ENCODE assay signal across 24 cellular contexts in genomic region chrX:112197845-112198244, GRCh38.
"Had no signal": no experiment of that assay in that cellular context is flagged by ENCODE, and none has a peak within 500 bp of the region (broad histone marks: within the 10 kb centered on the region; RNA-seq: fewer than 3 reads in every experiment).

No MANE protein-coding gene starts in this region.

- H3K36me3 ChIP-seq: ascending aorta had no signal

- H3K27me3 ChIP-seq: ascending aorta had no signal

- FAIRE-seq: TTC549 had no signal

- H3K9me3 ChIP-seq: ascending aorta had no signal

- H3K4me1 Mint-ChIP-seq: activated CD8-positive, alpha-beta memory T cell treated with anti-CD3 and anti-CD28 coated beads, Interleukin-2, amount 10 ng/mL, durations not matched to agents 7 days and 5 days; activated naive CD4-positive, alpha-beta T cell treated with anti-CD3 and anti-CD28 coated beads, Interleukin-2, amount 50 U/mL, for 24 hours; brain; central memory CD8-positive, alpha-beta T cell had no signal

- H3K27me3 Mint-ChIP-seq: activated CD8-positive, alpha-beta memory T cell treated with anti-CD3 and anti-CD28 coated beads, Interleukin-2, amount 10 ng/mL, durations not matched to agents 7 days and 5 days; brain; central memory CD8-positive, alpha-beta T cell had no signal

- H3K9me3 Mint-ChIP-seq: activated naive CD4-positive, alpha-beta T cell treated with anti-CD3 and anti-CD28 coated beads, Interleukin-2, amount 50 U/mL, for 24 hours; activated T-helper 1 cell treated with anti-CD3 and anti-CD28 coated beads, Interleukin-12 subunit alpha, Interleukin-12 subunit beta, Interleukin-2, Interleukin-4 antibody, amounts not matched to agents 30 ng/mL and 10 ng/mL and 1 ng/mL, durations not matched to agents 14 hours and 24 hours and 36 hours; brain; T-helper 1 cell treated with Interleukin-12 subunit alpha and Interleukin-12 subunit beta and Interleukin-4 antibody, amounts not matched to agents 30 μg/mL and 1 μg/mL, for 36 hours had no signal

- H3K27ac Mint-ChIP-seq: activated CD8-positive, alpha-beta memory T cell treated with anti-CD3 and anti-CD28 coated beads, Interleukin-2, amount 10 ng/mL, durations not matched to agents 7 days and 5 days; activated CD8-positive, alpha-beta T cell treated with anti-CD3 and anti-CD28 coated beads, Interleukin-2, amount 10 ng/mL, durations not matched to agents 7 days and 5 days; activated naive CD4-positive, alpha-beta T cell treated with anti-CD3 and anti-CD28 coated beads, Interleukin-2, amount 50 U/mL, for 24 hours; activated T-cell treated with anti-CD3 and anti-CD28 coated beads, Interleukin-2, amount 50 U/mL, for 24 hours; activated T-helper 1 cell treated with anti-CD3 and anti-CD28 coated beads, Interleukin-12 subunit alpha, Interleukin-12 subunit beta, Interleukin-2, Interleukin-4 antibody, amounts not matched to agents 30 ng/mL and 10 ng/mL and 1 ng/mL, durations not matched to agents 14 hours and 24 hours and 36 hours; brain; T-helper 1 cell treated with Interleukin-12 subunit alpha and Interleukin-12 subunit beta and Interleukin-4 antibody, amounts not matched to agents 30 μg/mL and 1 μg/mL, for 36 hours had no signal

- H3K4me3 ChIP-seq: ascending aorta, PC-9 had no signal

- H3K4me3 Mint-ChIP-seq: activated CD8-positive, alpha-beta memory T cell treated with anti-CD3 and anti-CD28 coated beads, Interleukin-2, amount 10 ng/mL, durations not matched to agents 7 days and 5 days; activated CD8-positive, alpha-beta T cell treated with anti-CD3 and anti-CD28 coated beads, Interleukin-2, amount 10 ng/mL, durations not matched to agents 7 days and 5 days; activated naive CD4-positive, alpha-beta T cell treated with anti-CD3 and anti-CD28 coated beads, Interleukin-2, amount 50 U/mL, for 24 hours; activated T-cell treated with anti-CD3 and anti-CD28 coated beads, Interleukin-2, amount 50 U/mL, for 24 hours; activated T-helper 1 cell treated with anti-CD3 and anti-CD28 coated beads, Interleukin-12 subunit alpha, Interleukin-12 subunit beta, Interleukin-2, Interleukin-4 antibody, amounts not matched to agents 30 ng/mL and 10 ng/mL and 1 ng/mL, durations not matched to agents 14 hours and 24 hours and 36 hours; brain; central memory CD8-positive, alpha-beta T cell; T-helper 1 cell treated with Interleukin-12 subunit alpha and Interleukin-12 subunit beta and Interleukin-4 antibody, amounts not matched to agents 30 μg/mL and 1 μg/mL, for 36 hours had no signal

- H3K36me3 Mint-ChIP-seq: activated CD8-positive, alpha-beta memory T cell treated with anti-CD3 and anti-CD28 coated beads, Interleukin-2, amount 10 ng/mL, durations not matched to agents 7 days and 5 days; activated naive CD4-positive, alpha-beta T cell treated with anti-CD3 and anti-CD28 coated beads, Interleukin-2, amount 50 U/mL, for 24 hours; brain had no signal

- ATAC-seq: activated CD4-positive, CD25-positive, alpha-beta regulatory T cell treated with anti-CD3 and anti-CD28 coated beads, Interleukin-2, amount 50 U/mL, for 24 hours; activated CD8-positive, alpha-beta memory T cell treated with anti-CD3 and anti-CD28 coated beads, Interleukin-2, amount 10 ng/mL, durations not matched to agents 7 days and 5 days; activated CD8-positive, alpha-beta T cell treated with anti-CD3 and anti-CD28 coated beads, Interleukin-2, amount 10 ng/mL, durations not matched to agents 7 days and 5 days had no signal

- DNase-seq: activated CD4-positive, alpha-beta T cell treated with anti-CD3 and anti-CD28 coated beads for 4 hours; activated CD8-positive, alpha-beta memory T cell treated with anti-CD3 and anti-CD28 coated beads, Interleukin-2, amount 10 ng/mL, durations not matched to agents 7 days and 5 days; activated CD8-positive, alpha-beta T cell treated with anti-CD3 and anti-CD28 coated beads, Interleukin-2, amount 10 ng/mL, durations not matched to agents 7 days and 5 days; activated effector memory CD4-positive, alpha-beta T cell treated with Interleukin-2 at 50 U/mL for 16 hours; activated naive CD4-positive, alpha-beta T cell; activated T-cell treated with anti-CD3 and anti-CD28 coated beads, Interleukin-2, amount 50 U/mL, for 24 hours; Kasumi-1; NCI-H1092; NCI-H1417; NCI-H1694; NCI-H2029; NCI-H2107; NCI-H526; PC-9; SHP77 treated with DMSO at 0.1 percent for 48 hours; T-helper 9 cell had no signal

- H3K27ac ChIP-seq: ascending aorta, PC-9 had no signal
